Comparison of ENCODE assay signal across 17 cellular contexts in genomic region chr2:61970807-61971556, GRCh38.
DNase-seq lines count a peak whose midpoint lies in the region; ATAC-seq and TF ChIP-seq lines count a peak whose summit lies in the region.
"Had no signal": no experiment of that assay in that cellular context is flagged by ENCODE, and none has a peak within 500 bp of the region (broad histone marks: within the 10 kb centered on the region; RNA-seq: fewer than 3 reads in every experiment).

No MANE protein-coding gene starts in this region.

- H4K8ac ChIP-seq in trophoblast cell (ENCODE audit: low read depth, low read length): no peak overlapping the region

- no peak overlapping the region for H3K23ac ChIP-seq in trophoblast cell (ENCODE audit: low read length)

- H3K4me1 ChIP-seq in ES-I3 (ENCODE audit: insufficient read depth, low read length): peaks cover 7% of the 10 kb centered on the region; the same call in 1 of the 2 replicates
- peaks cover 0 to 29% (median 19%) of the 10 kb centered on the region in 9 donors for H3K4me1 ChIP-seq in heart right ventricle
- H3K4me1 ChIP-seq in trophoblast cell (ENCODE audit: control insufficient read depth in 1 of 2, insufficient read depth in 2 of 2, low read length in 2 of 2): peaks cover 0 to 3% of the 10 kb centered on the region in 2 experiments
- H3K4me1 ChIP-seq: parathyroid adenoma had no signal

- peak in 5 of 8 donors; percentile 58 to 88 (median 69) for ATAC-seq in heart right ventricle
- ATAC-seq in GM21529 (IDR thresholded peaks at IDR 0.05; ENCODE audit: unreplicated experiment): no peak
- no peak for ATAC-seq in left lobe of liver
- ATAC-seq: activated CD4-positive, alpha-beta T cell treated with anti-CD3 and anti-CD28 coated beads for 36 hours; T-cell had no signal

- H3K4me2 ChIP-seq in trophoblast cell (ENCODE audit: low read length): peak overlapping the region; percentile 55

- H2AFZ ChIP-seq in trophoblast cell (ENCODE audit: insufficient read depth, low read length, poor library complexity): no peak overlapping the region
- H2AFZ ChIP-seq: parathyroid adenoma had no signal

- 62 to 74% methylated on average over 14 of the region's 14 CpGs for WGBS in heart right ventricle, 2 donors
- WGBS in trophoblast cell (ENCODE audit: extremely low coverage, insufficient coverage, insufficient read length): no CpG with 5 or more reads among the region's 14 CpGs

- peak overlapping the region; percentile 57; the same call in 1 of the 2 replicates for H3K9ac ChIP-seq in ES-I3 (ENCODE audit: low read depth, low read length)
- H3K9ac ChIP-seq in trophoblast cell (ENCODE audit: low read length): no peak overlapping the region
- H3K9ac ChIP-seq: parathyroid adenoma had no signal

- no peaks in the 10 kb centered on the region for H3K9me3 ChIP-seq in ES-I3 (ENCODE audit: control insufficient read depth, insufficient read depth, low read length)
- no peaks in the 10 kb centered on the region for H3K9me3 ChIP-seq in heart right ventricle
- H3K9me3 ChIP-seq in trophoblast cell (ENCODE audit: insufficient read depth, low read depth, low read length): no peaks in the 10 kb centered on the region
- H3K9me3 ChIP-seq: vagina had no signal

- peak overlapping the region; percentile 46 for H3K14ac ChIP-seq in trophoblast cell (ENCODE audit: low read length)

- H3K36me3 ChIP-seq in ES-I3 (ENCODE audit: insufficient read depth, low read length) (no peaks in the 10 kb centered on the region), heart right ventricle (no peaks in the 10 kb centered on the region), trophoblast cell (ENCODE audit: control insufficient read depth in 1 of 2, insufficient read depth in 2 of 2, low read length in 2 of 2) (no peaks in the 10 kb centered on the region)
- H3K36me3 ChIP-seq: vagina had no signal

- H2AK5ac ChIP-seq in trophoblast cell (ENCODE audit: low read length): no peak overlapping the region

- intact Hi-C loops in heart right ventricle (cut with DNase I): loop anchor here in 1 of 10 donors (10.0 kb wide), 1 partner anchor 46 kb away; no protein-coding TSS in a partner anchor

- DNase-seq in amniotic epithelial cell (ENCODE audit: low read depth): peak; percentile 76
- DNase-seq in heart right ventricle: no peak
- peak in 1 of 2 donors; percentile 24 for DNase-seq in trophoblast cell
- no peak for DNase-seq in cortex of kidney (lab: John Stamatoyannopoulos, UW)
- no peak for DNase-seq in NCI-H1436 (lab: John Stamatoyannopoulos, UW)
- DNase-seq in left lobe of liver (ENCODE audit: low spot score): no peak
- DNase-seq: activated CD4-positive, alpha-beta T cell treated with anti-CD3 and anti-CD28 coated beads for 36 hours; activated T-cell treated with anti-CD3 and anti-CD28 coated beads, Interleukin-2, amount 50 U/mL, for 48 hours; amygdala; DMS79; effector memory CD4-positive, alpha-beta T cell; NCI-H2107; T-cell had no signal

- H3K27ac ChIP-seq in heart right ventricle (peak overlapping the region in 5 of 10 donors; percentile 49 to 75 (median 68)), trophoblast cell (ENCODE audit: low read depth, low read length) (no peak overlapping the region)
- H3K27ac ChIP-seq: parathyroid adenoma, vagina had no signal

- no peak overlapping the region for H3K18ac ChIP-seq in trophoblast cell (ENCODE audit: low read length)

- H3K4me3 ChIP-seq in heart right ventricle (peak overlapping the region in 4 of 10 donors; percentile 1 to 32 (median 12)), trophoblast cell (ENCODE audit: low read depth, low read length) (no peak overlapping the region)

- H3K4ac ChIP-seq in trophoblast cell (ENCODE audit: low read depth, low read length): no peak overlapping the region

- no peak overlapping the region for H4K12ac ChIP-seq in trophoblast cell (ENCODE audit: low read depth, low read length)

- peak overlapping the region; percentile 52 for H4K91ac ChIP-seq in trophoblast cell (ENCODE audit: low read depth, low read length)

- H2BK5ac ChIP-seq in trophoblast cell (ENCODE audit: low read depth, low read length, poor library complexity): peak overlapping the region; percentile 69

- no peak overlapping the region for H2BK120ac ChIP-seq in trophoblast cell (ENCODE audit: insufficient read depth, low read length, poor library complexity)

- peak overlapping the region; percentile 60 for H2BK12ac ChIP-seq in trophoblast cell (ENCODE audit: low read length)

- no peaks in the 10 kb centered on the region for H3K27me3 ChIP-seq in heart right ventricle
- H3K27me3 ChIP-seq in trophoblast cell (ENCODE audit: insufficient read depth, low read length): no peaks in the 10 kb centered on the region
- H3K27me3 ChIP-seq: vagina had no signal

- no peaks in the 10 kb centered on the region for H3K79me2 ChIP-seq in trophoblast cell (ENCODE audit: control insufficient read depth, insufficient read depth, low read length, poor library complexity)
- H3K79me2 ChIP-seq: parathyroid adenoma had no signal

- peak in 3 of 9 donors; percentile 9 to 37 (median 10) for TF ChIP-seq CTCF in heart right ventricle (IDR thresholded peaks at IDR 0.05)

- no peaks in the 10 kb centered on the region for H3K79me1 ChIP-seq in trophoblast cell (ENCODE audit: low read length)

Comparison
In these comparisons a context has a peak if more than half of its experiments do, and no peak if none do; other contexts are left out.
1. ATAC-seq: peak in heart right ventricle (5 of 8); none in GM21529 (single experiment) and left lobe of liver (single experiment).